ENCODE assay signal across 1 cellular context in the genomic region with DNA sequence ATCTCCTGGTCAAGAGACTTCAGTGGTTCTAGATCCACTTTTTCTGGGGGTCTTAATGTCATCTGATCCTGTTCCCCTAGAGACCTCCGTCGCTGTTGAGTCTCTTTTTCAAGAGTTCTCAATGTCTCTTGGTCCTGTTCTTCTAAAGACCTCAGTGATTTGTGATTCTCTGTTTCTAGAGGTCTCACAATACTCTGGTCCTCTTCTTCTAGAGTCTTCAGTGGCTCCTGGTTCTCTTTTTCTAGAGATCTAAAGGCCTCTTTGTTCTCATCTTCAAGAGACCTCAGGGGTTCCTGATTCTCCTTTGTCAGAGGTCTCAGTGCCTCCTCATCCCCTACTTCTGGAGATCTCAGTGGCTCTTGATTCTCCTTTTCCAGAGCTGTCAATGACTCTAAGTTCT.
TF ChIP-seq lines count a peak whose summit lies in the region.

No MANE protein-coding gene starts in this region.

TF ChIP-seq in K562, 482 proteins besides CTCF, POLR2A, EP300 and RAD21:
- TF ChIP-seq ARNT (IDR thresholded peaks at IDR 0.05): peak in 1 of 2 experiments; percentile 92; a peak in 1 of 4 replicates
- TF ChIP-seq ZNF143 (CRISPR knock-in tag; IDR thresholded peaks at IDR 0.05): no peak
